Comparison of ENCODE assay signal across 8 cellular contexts in genomic region chr6:69835414-69836179, GRCh38. TPM values are rescaled to one million over a fixed set of nuclear protein-coding genes. Genes with fewer than 3 reads are reported as not detected.
A peak's percentile ranks its signal among the peaks of the same experiment; 100 is the strongest.
DNase-seq lines count a peak whose midpoint lies in the region; TF ChIP-seq lines count a peak whose summit lies in the region.

No MANE protein-coding gene starts in this region.

- no peak overlapping the region for H4K12ac ChIP-seq in trophoblast cell (ENCODE audit: low read depth, low read length)

- H3K79me1 ChIP-seq in trophoblast cell (ENCODE audit: low read length): no peaks in the 10 kb centered on the region

- H2BK120ac ChIP-seq in trophoblast cell (ENCODE audit: insufficient read depth, low read length, poor library complexity): no peak overlapping the region

- H3K79me2 ChIP-seq in fibroblast of lung (ENCODE audit: control insufficient read depth, insufficient read depth, low read length) (no peaks in the 10 kb centered on the region), trophoblast cell (ENCODE audit: control insufficient read depth, insufficient read depth, low read length, poor library complexity) (no peaks in the 10 kb centered on the region)

- no peaks in the 10 kb centered on the region for H4K20me1 ChIP-seq in fibroblast of lung (ENCODE audit: control insufficient read depth, extremely low read depth, insufficient read depth, low read length)

- in situ Hi-C loops in ACHN (cut with HindIII; ENCODE audit: low pct_ligation_motif_present, low pct_unique_long_range_greater_than_20kb, low sequenced_read_pairs): no loop called here

- H2BK5ac ChIP-seq in trophoblast cell (ENCODE audit: low read depth, low read length, poor library complexity): no peak overlapping the region

- DNase-seq in ACHN (peak; percentile 65), GM04503 (ENCODE audit: low read depth) (peak; percentile 12), H7 (peak; percentile 4), SKM-1 treated with dmso at 0.1 percent for 144 hours (lab: John Stamatoyannopoulos, UW; ENCODE audit: unreplicated experiment) (peak; percentile 48), fibroblast of lung (ENCODE audit: low read depth in 2 of 2) (peak; percentile 65 to 88), trophoblast cell (peak; percentile 43 to 79)
- DNase-seq in stimulated activated CD4-positive, alpha-beta T cell treated with anti-CD3 and anti-CD28 coated beads, Interleukin-12 subunit alpha, Interleukin-12 subunit beta, amount 100 ng/mL, for 4 hours: no peak

- no peaks in the 10 kb centered on the region for H3K4me1 ChIP-seq in fibroblast of lung (ENCODE audit: control insufficient read depth, extremely low read depth, insufficient read depth, low read length)
- H3K4me1 ChIP-seq in trophoblast cell (ENCODE audit: control insufficient read depth in 1 of 2, insufficient read depth in 2 of 2, low read length in 2 of 2): no peaks in the 10 kb centered on the region

- H3K9ac ChIP-seq in fibroblast of lung (ENCODE audit: insufficient read depth, low read length) (no peak overlapping the region), trophoblast cell (ENCODE audit: low read length) (no peak overlapping the region)

- H3K9me3 ChIP-seq in fibroblast of lung (ENCODE audit: control insufficient read depth, insufficient read depth, low read depth, low read length) (no peaks in the 10 kb centered on the region), trophoblast cell (ENCODE audit: insufficient read depth, low read depth, low read length) (no peaks in the 10 kb centered on the region)

- TF ChIP-seq CTCF in LNCAP (IDR thresholded peaks at IDR 0.05): peak; percentile 75
- TF ChIP-seq CTCF in fibroblast of lung (conservative IDR thresholded peaks at IDR 0.05 in 1 of 2, IDR thresholded peaks at IDR 0.05 in 1 of 2; ENCODE audit: low read depth in 1 of 2, low read length in 2 of 2): peak; percentile 87 to 97

- H3K27ac ChIP-seq in fibroblast of lung (ENCODE audit: insufficient read depth, low read length) (no peak overlapping the region), trophoblast cell (ENCODE audit: low read depth, low read length) (no peak overlapping the region)

- no peak overlapping the region for H4K91ac ChIP-seq in trophoblast cell (ENCODE audit: low read depth, low read length)

- H3K36me3 ChIP-seq in H7 (replicated peaks; ENCODE audit: control insufficient read depth, insufficient read depth, low read length) (no peaks in the 10 kb centered on the region), fibroblast of lung (ENCODE audit: control insufficient read depth, insufficient read depth, low read length) (no peaks in the 10 kb centered on the region), trophoblast cell (ENCODE audit: control insufficient read depth in 1 of 2, insufficient read depth in 2 of 2, low read length in 2 of 2) (no peaks in the 10 kb centered on the region)

- peak overlapping the region; percentile 68 for H3K4me2 ChIP-seq in fibroblast of lung (ENCODE audit: extremely low read depth, insufficient read depth, low read length)
- H3K4me2 ChIP-seq in trophoblast cell (ENCODE audit: low read length): no peak overlapping the region

- H3K18ac ChIP-seq in trophoblast cell (ENCODE audit: low read length): no peak overlapping the region

- H2AFZ ChIP-seq in fibroblast of lung (ENCODE audit: low read length) (peak overlapping the region; percentile 34), trophoblast cell (ENCODE audit: insufficient read depth, low read length, poor library complexity) (no peak overlapping the region)

- H2BK12ac ChIP-seq in trophoblast cell (ENCODE audit: low read length): no peak overlapping the region

- H3K4ac ChIP-seq in trophoblast cell (ENCODE audit: low read depth, low read length): no peak overlapping the region

- no peak overlapping the region for H4K8ac ChIP-seq in trophoblast cell (ENCODE audit: low read depth, low read length)

- H3K23ac ChIP-seq in trophoblast cell (ENCODE audit: low read length): no peak overlapping the region

- no peaks in the 10 kb centered on the region for H3K27me3 ChIP-seq in H7 (ENCODE audit: control insufficient read depth, insufficient read depth, low read length)
- no peaks in the 10 kb centered on the region for H3K27me3 ChIP-seq in fibroblast of lung (ENCODE audit: control insufficient read depth, insufficient read depth, low read length)
- H3K27me3 ChIP-seq in trophoblast cell (ENCODE audit: insufficient read depth, low read length): no peaks in the 10 kb centered on the region

- H2AK5ac ChIP-seq in trophoblast cell (ENCODE audit: low read length): no peak overlapping the region

- WGBS in trophoblast cell (ENCODE audit: extremely low coverage, insufficient coverage, insufficient read length): no CpG with 5 or more reads among the region's 5 CpGs

- H3K4me3 ChIP-seq in H7 (ENCODE audit: insufficient read depth, low read depth, low read length) (no peak overlapping the region), fibroblast of lung (replicated peaks in 1 of 4; ENCODE audit: control extremely low read depth in 1 of 4, insufficient read depth in 1 of 4, low read depth in 3 of 4, low read length in 4 of 4) (peak overlapping the region in 2 of 4 experiments; percentile 29 to 49), trophoblast cell (ENCODE audit: low read depth, low read length) (no peak overlapping the region)

- no peak overlapping the region for H3K14ac ChIP-seq in trophoblast cell (ENCODE audit: low read length)

RNA-seq across cellular contexts. Expression of gene COL19A1, which starts 30.8 kb away (rescaled TPM):
- total RNA-seq in H7 (2014; rRNA removed; shearing (Covaris generic)): not detected in 2 replicates
- under 0.01 TPM in 1 of 2 replicates, not detected in the other for total RNA-seq in fibroblast of lung
- 0.01 TPM in 1 of 2 replicates, not detected in the other for polyA plus RNA-seq in fibroblast of lung
- not detected in 2 replicates for polyA plus RNA-seq in fibroblast of lung (2012)
- not detected in 2 replicates for polyA minus RNA-seq in fibroblast of lung (ENCODE audit: low replicate concordance)
- polyA plus RNA-seq in trophoblast cell (2013): 3.9 and 4.2 TPM in 2 replicates

RNA-seq across cellular contexts. Expression of gene LMBRD1, which starts 38.8 kb away (rescaled TPM):
- total RNA-seq in H7 (2014; rRNA removed; shearing (Covaris generic)): 11.3 and 11.8 TPM in 2 replicates
- 27.2 and 30.7 TPM in 2 replicates for total RNA-seq in fibroblast of lung
- 27.2 and 46.5 TPM in 2 replicates for polyA plus RNA-seq in fibroblast of lung
- polyA plus RNA-seq in fibroblast of lung (2012): 17.5 and 29.5 TPM in 2 replicates
- 2.3 and 2.9 TPM in 2 replicates for polyA minus RNA-seq in fibroblast of lung (ENCODE audit: low replicate concordance)
- 44.2 and 45.2 TPM in 2 replicates for polyA plus RNA-seq in trophoblast cell (2013)
